ENCODE assay signal across 8 cellular contexts in genomic region chr1:161201828-161202712, GRCh38. TPM values are rescaled to one million over a fixed set of nuclear protein-coding genes. Genes with fewer than 3 reads are reported as not detected.
DNase-seq lines count a peak whose midpoint lies in the region; ATAC-seq and TF ChIP-seq lines count a peak whose summit lies in the region.

NDUFS2 (plus strand) TSS chr1:161202367; CDS start chr1:161202386, 19 bp downstream.

- H3K4me3 ChIP-seq in DND-41 (ENCODE audit: low read depth in 1 of 2, low read length in 2 of 2) (peak within 1 kb of the TSS; percentile 93), KMS-11 (IDR thresholded peaks at IDR 0.05; ENCODE audit: insufficient read depth, low read depth, low read length) (peak within 1 kb of the TSS; percentile 100), Panc1 (ENCODE audit: low read depth in 2 of 2, low read length in 2 of 2) (peak within 1 kb of the TSS; percentile 72 to 98), esophagus (ENCODE audit: low read depth in 1 of 2, low read length in 2 of 2) (peak within 1 kb of the TSS; percentile 78 to 95), mucosa of stomach (ENCODE audit: low read length) (peak within 1 kb of the TSS; percentile 96)

- CTCF ChIA-PET in Panc1 (lab: Charles Lee) = interaction anchor here (0.5 to 1.0 kb wide), 5 partner anchors 28 to 180 kb away, joined by 3 read pairs; no protein-coding TSS in a partner anchor

- no peaks in the 10 kb centered on the region for H4K20me1 ChIP-seq in DND-41 (ENCODE audit: insufficient read depth, low read length)
- H4K20me1 ChIP-seq in KMS-11 (ENCODE audit: insufficient read depth) = no peaks in the 10 kb centered on the region

- peak; percentile 99 for ATAC-seq in DND-41 (ENCODE audit: insufficient read depth, low read depth)
- peak; percentile 89 for ATAC-seq in GM21737 (IDR thresholded peaks at IDR 0.05; ENCODE audit: unreplicated experiment)
- peak; percentile 97 for ATAC-seq in Panc1
- peak; percentile 99 for ATAC-seq in activated T-cell treated with anti-CD3 and anti-CD28 coated beads, Interleukin-2, amount 50 U/mL, for 4 hours

- H3K27ac ChIP-seq in DND-41 (ENCODE audit: low read length) = peak within 1 kb of the TSS; percentile 93
- H3K27ac ChIP-seq in KMS-11 = peak within 1 kb of the TSS; percentile 60
- H3K27ac ChIP-seq in Panc1 (ENCODE audit: low read length) = peak within 1 kb of the TSS; percentile 96
- H3K27ac ChIP-seq in esophagus (ENCODE audit: low read depth in 2 of 2, low read length in 1 of 2) = peak within 1 kb of the TSS; percentile 92 to 100

- 2% methylated on average over 53 of the region's 53 CpGs for WGBS in esophagus, 2 donors

- peak; percentile 98 for DNase-seq in DND-41
- peak; percentile 89 for DNase-seq in Panc1 (ENCODE audit: low read depth, low spot score)
- DNase-seq in activated T-cell treated with anti-CD3 and anti-CD28 coated beads, Interleukin-2, amount 50 U/mL, for 4 hours = peak; percentile 93
- DNase-seq in stimulated activated CD8-positive, alpha-beta memory T cell treated with anti-CD3 and anti-CD28 coated beads, Interleukin-7, amount 100 ng/mL, for 1 hour (ENCODE audit: low read depth in 2 of 2) = peak; percentile 91

- intact Hi-C loops in Panc1 (cut with micrococcal nuclease; ENCODE audit: unreplicated experiment) = no loop called here

- H2AFZ ChIP-seq in DND-41 (ENCODE audit: low read depth, low read length) = peak within 1 kb of the TSS; percentile 90
- H2AFZ ChIP-seq in KMS-11 (ENCODE audit: low read depth) = peak within 1 kb of the TSS; percentile 94

- H3K36me3 ChIP-seq in DND-41 (ENCODE audit: insufficient read depth, low read length) (peaks cover 34% of the 10 kb centered on the region), KMS-11 (ENCODE audit: insufficient read depth) (no peaks in the 10 kb centered on the region; the same call in 1 of the 2 replicates), Panc1 (ENCODE audit: control insufficient read depth, insufficient read depth, low read length) (peaks cover 8% of the 10 kb centered on the region), esophagus (ENCODE audit: control insufficient read depth in 2 of 2, insufficient read depth in 2 of 2, low read length in 1 of 2) (peaks cover 3 to 11% of the 10 kb centered on the region in 2 donors), mucosa of stomach (ENCODE audit: control insufficient read depth, insufficient read depth, low read length) (no peaks in the 10 kb centered on the region)

- TF ChIP-seq CTCF in DND-41 (IDR thresholded peaks at IDR 0.05; ENCODE audit: borderline replicate concordance, extremely low read depth, low read length, poor library complexity, severe bottlenecking) (peak; percentile 43), KMS-11 (conservative IDR thresholded peaks at IDR 0.05; ENCODE audit: low read depth, low read length) (no peak; the same call in 1 of the 2 replicates), Panc1 (IDR thresholded peaks at IDR 0.05) (no peak)

- H3K4me1 ChIP-seq in DND-41 (ENCODE audit: insufficient read depth, low read length) (peaks cover 30% of the 10 kb centered on the region), KMS-11 (ENCODE audit: low read depth, poor library complexity, severe bottlenecking) (peaks cover 18% of the 10 kb centered on the region), Panc1 (ENCODE audit: control insufficient read depth, insufficient read depth, low read length) (peaks cover 38% of the 10 kb centered on the region), esophagus (ENCODE audit: control insufficient read depth in 2 of 2, insufficient read depth in 2 of 2, low read length in 1 of 2) (peaks cover 2 to 29% of the 10 kb centered on the region in 2 donors), mucosa of stomach (ENCODE audit: control insufficient read depth, insufficient read depth, low read length) (peaks cover 38% of the 10 kb centered on the region)

- H3K27me3 ChIP-seq in DND-41 (ENCODE audit: insufficient read depth, low read length, poor library complexity) (no peaks in the 10 kb centered on the region), KMS-11 (ENCODE audit: insufficient read depth, low read depth) (no peaks in the 10 kb centered on the region; the same call in 1 of the 2 replicates), Panc1 (ENCODE audit: control insufficient read depth, insufficient read depth, low read length) (no peaks in the 10 kb centered on the region), esophagus (ENCODE audit: control insufficient read depth in 1 of 2, insufficient read depth in 2 of 2, low read length in 2 of 2) (no peaks in the 10 kb centered on the region), mucosa of stomach (ENCODE audit: control insufficient read depth, insufficient read depth, low read length) (no peaks in the 10 kb centered on the region)

- H3K4me1 Mint-ChIP-seq in activated T-cell treated with anti-CD3 and anti-CD28 coated beads, Interleukin-2, amount 50 U/mL, for 4 hours (ENCODE audit: low read depth) = peaks cover 65% of the 10 kb centered on the region

- H3K9me3 ChIP-seq in DND-41 (ENCODE audit: insufficient read depth, low read length, severe bottlenecking) = no peaks in the 10 kb centered on the region
- H3K9me3 ChIP-seq in Panc1 (ENCODE audit: control insufficient read depth, insufficient read depth, low read depth, low read length) = no peaks in the 10 kb centered on the region
- H3K9me3 ChIP-seq in esophagus (ENCODE audit: control insufficient read depth in 2 of 2, insufficient read depth in 1 of 2, low read depth in 1 of 2, low read length in 1 of 2) = no peaks in the 10 kb centered on the region
- H3K9me3 ChIP-seq in mucosa of stomach (ENCODE audit: control insufficient read depth, low read length) = no peaks in the 10 kb centered on the region

- peak within 1 kb of the TSS; percentile 94 for H3K4me3 Mint-ChIP-seq in activated T-cell treated with anti-CD3 and anti-CD28 coated beads, Interleukin-2, amount 50 U/mL, for 4 hours

- H3K79me2 ChIP-seq in DND-41 (ENCODE audit: insufficient read depth, low read length) = peaks cover 35% of the 10 kb centered on the region
- peaks cover 14% of the 10 kb centered on the region; the same call in 1 of the 2 replicates for H3K79me2 ChIP-seq in KMS-11 (ENCODE audit: insufficient read depth, low read depth)

- H3K27me3 Mint-ChIP-seq in activated T-cell treated with anti-CD3 and anti-CD28 coated beads, Interleukin-2, amount 50 U/mL, for 4 hours (ENCODE audit: low read depth) = no peaks in the 10 kb centered on the region

- POLR2A ChIA-PET in Panc1 (lab: Charles Lee) = interaction anchor here (0.6 to 2.0 kb wide), 4 partner anchors 17 to 142 kb away, joined by 3 to 11 read pairs (median 3); partner anchors contain the start of gene TOMM40L

- peaks cover 18% of the 10 kb centered on the region for H3K36me3 Mint-ChIP-seq in activated T-cell treated with anti-CD3 and anti-CD28 coated beads, Interleukin-2, amount 50 U/mL, for 4 hours (ENCODE audit: insufficient read depth)

- TSS peak; percentile 87 for BruUV-seq in Panc1 (replicated peaks; lab: Mats Ljungman, UMichigan)

- no peaks in the 10 kb centered on the region for H3K9me3 Mint-ChIP-seq in activated T-cell treated with anti-CD3 and anti-CD28 coated beads, Interleukin-2, amount 50 U/mL, for 4 hours

- H3K4me2 ChIP-seq in DND-41 (ENCODE audit: insufficient read depth, low read length) (peak within 1 kb of the TSS; percentile 65), KMS-11 (peak within 1 kb of the TSS; percentile 94)

- in situ Hi-C loops in Panc1 (cut with HindIII; ENCODE audit: low pct_unique_long_range_greater_than_20kb, low sequenced_read_pairs) = loop anchor here (25.0 kb wide), 1 partner anchor 185 kb away; no protein-coding TSS in a partner anchor

- H3K9ac ChIP-seq in DND-41 (ENCODE audit: low read depth, low read length) (peak within 1 kb of the TSS; percentile 90), KMS-11 (peak within 1 kb of the TSS; percentile 73), mucosa of stomach (ENCODE audit: low read length) (peak within 1 kb of the TSS; percentile 99)

RNA-seq across cellular contexts. Expression of gene NDUFS2, which starts in this region (rescaled TPM):
- 94.9 TPM for total RNA-seq in Panc1 (2021; ENCODE audit: unreplicated experiment)
- 203 TPM for polyA plus RNA-seq in Panc1 (2012; ENCODE audit: insufficient read length)
- total RNA-seq in activated T-cell treated with anti-CD3 and anti-CD28 coated beads, Interleukin-2, amount 50 U/mL, for 4 hours = 10 to 100 TPM; 70.7 to 80.5 (median 73.2) TPM
- 10 to 100 TPM; 27.8 to 76.0 TPM for polyA plus RNA-seq in esophagus

Comparison
In these comparisons a context has a peak if more than half of its experiments do, and no peak if none do; other contexts are left out.
1. Peak in every context shown above with its lines: DNase-seq, ATAC-seq, H3K4me3 ChIP-seq and H3K27ac ChIP-seq.